ENCODE assay signal across 1 cellular context in the genomic region with DNA sequence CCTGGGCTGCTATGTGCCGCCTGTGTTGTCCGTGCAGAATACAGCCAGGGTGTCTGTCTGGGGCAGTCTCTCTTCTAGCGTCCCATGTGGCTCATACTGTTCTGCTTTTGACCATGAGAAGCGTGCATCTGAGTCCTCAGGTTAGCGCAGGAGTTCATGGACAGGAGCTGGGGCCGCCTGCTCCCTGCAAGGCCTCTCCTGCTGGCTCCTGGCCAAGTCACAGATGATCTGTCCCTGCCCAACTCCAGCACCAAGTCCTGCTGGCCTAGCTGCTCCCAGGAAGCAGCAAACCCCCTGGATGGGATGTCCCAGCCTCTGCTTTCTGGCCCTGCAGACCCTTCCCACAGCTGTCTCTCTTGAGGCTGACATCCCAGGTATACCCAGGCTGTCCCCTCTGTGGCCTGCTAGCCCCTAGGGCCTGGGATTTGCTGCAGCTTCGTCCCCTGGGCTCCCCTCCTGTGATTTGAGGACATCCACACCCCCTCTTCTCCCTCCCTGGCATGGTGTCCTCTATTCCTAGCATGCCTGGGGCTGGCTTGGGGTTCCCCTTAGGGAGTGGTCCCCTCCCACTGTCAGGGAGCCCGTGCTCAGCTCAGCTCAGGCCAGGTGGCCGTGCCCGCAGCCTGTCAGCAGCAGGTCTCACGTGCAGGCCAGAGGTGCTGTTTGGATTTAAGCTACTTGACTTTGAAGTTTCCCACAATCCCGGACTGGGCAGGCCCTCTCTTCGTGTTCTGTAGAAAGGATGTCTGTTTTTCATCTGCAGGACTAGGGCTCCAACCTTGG.
TF ChIP-seq lines count a peak whose summit lies in the region.

No MANE protein-coding gene starts in this region.

TF ChIP-seq in IMR-90, 13 proteins besides CTCF, POLR2A, EP300 and RAD21:
- TF ChIP-seq CHD1 (IDR thresholded peaks at IDR 0.05; ENCODE audit: low read depth, low read length) = no peak
- no peak for TF ChIP-seq RFX5 (IDR thresholded peaks at IDR 0.05; ENCODE audit: low read depth, low read length)
- no peak for TF ChIP-seq BHLHE40 (IDR thresholded peaks at IDR 0.05; ENCODE audit: low read depth, low read length)
- TF ChIP-seq MAZ (IDR thresholded peaks at IDR 0.05; ENCODE audit: borderline replicate concordance, low read depth, low read length) = no peak
- TF ChIP-seq, protein P1, sequence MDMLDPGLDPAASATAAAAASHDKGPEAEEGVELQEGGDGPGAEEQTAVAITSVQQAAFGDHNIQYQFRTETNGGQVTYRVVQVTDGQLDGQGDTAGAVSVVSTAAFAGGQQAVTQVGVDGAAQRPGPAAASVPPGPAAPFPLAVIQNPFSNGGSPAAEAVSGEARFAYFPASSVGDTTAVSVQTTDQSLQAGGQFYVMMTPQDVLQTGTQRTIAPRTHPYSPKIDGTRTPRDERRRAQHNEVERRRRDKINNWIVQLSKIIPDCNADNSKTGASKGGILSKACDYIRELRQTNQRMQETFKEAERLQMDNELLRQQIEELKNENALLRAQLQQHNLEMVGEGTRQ (IDR thresholded peaks at IDR 0.05; ENCODE audit: low read depth, low read length) = no peak
- TF ChIP-seq NFE2L2 (IDR thresholded peaks at IDR 0.05; ENCODE audit: low read depth, low read length) = no peak
